9 cellular contexts compared by ENCODE assay signal in genomic region chr17:40407460-40407859, GRCh38. TPM values are rescaled to one million over a fixed set of nuclear protein-coding genes. Genes with fewer than 3 reads are reported as not detected.
"Had no signal": no experiment of that assay in that cellular context is flagged by ENCODE, and none has a peak within 500 bp of the region (broad histone marks: within the 10 kb centered on the region; RNA-seq: fewer than 3 reads in every experiment).

No MANE protein-coding gene starts in this region.

- FAIRE-seq: H1, H54, HTR-8/SVneo had no signal

- H3K27ac Mint-ChIP-seq: GM23338, H9 had no signal

- DNase-seq: H9, HCEC 1CT, IMR-90, KBM-7 had no signal

- H3K9me3 Mint-ChIP-seq: GM23338, H9 had no signal

- H3K4me2 ChIP-seq: GM23338 had no signal

- H3K4me3 ChIP-seq: GM23338 had no signal

- H3K4me3 Mint-ChIP-seq: GM23338, H9 had no signal

- ATAC-seq: GM23338 had no signal

RNA-seq across cellular contexts. Expression of gene GJD3, which starts 42.9 kb away (rescaled TPM):
- total RNA-seq: H9, HT-29, IMR-90 had no signal
- polyA plus RNA-seq: GM23338 had no signal
